Comparison of ENCODE assay signal across 1 cellular context in genomic region chr6:149823013-149823412, GRCh38.
A peak's percentile ranks its signal among the peaks of the same experiment; 100 is the strongest.
TF ChIP-seq lines count a peak whose summit lies in the region.

No MANE protein-coding gene starts in this region.

TF ChIP-seq in K562, 482 proteins besides CTCF, POLR2A, EP300 and RAD21:
- no peak for TF ChIP-seq ZNF511 (CRISPR knock-in tag; IDR thresholded peaks at IDR 0.05)
- TF ChIP-seq SMC3 (conservative IDR thresholded peaks at IDR 0.05; ENCODE audit: insufficient read depth, low read depth, low read length) = 0 out of 2 replicates have a peak, but pooled peaks have one; percentile 12
